32 cellular contexts compared by ENCODE assay signal in genomic region chr3:35644461-35644860, GRCh38. TPM values are rescaled to one million over a fixed set of nuclear protein-coding genes. Genes with fewer than 3 reads are reported as not detected.
"Had no signal": no experiment of that assay in that cellular context is flagged by ENCODE, and none has a peak within 500 bp of the region (broad histone marks: within the 10 kb centered on the region; RNA-seq: fewer than 3 reads in every experiment).

No MANE protein-coding gene starts in this region.

- H3K4me3 Mint-ChIP-seq: activated CD4-positive, alpha-beta T cell treated with anti-CD3 and anti-CD28 coated beads for 36 hours; activated naive CD8-positive, alpha-beta T cell; activated T-cell treated with anti-CD3 and anti-CD28 coated beads, Interleukin-2, amount 50 U/mL, for 72 hours; endodermal cell; nephron progenitor cell; stimulated activated memory B cell treated with anti-CD40 and anti-IgM and Interleukin-4, amounts not matched to agents 10 μg/mL and 1 μg/mL and 100 μg/mL, for 72 hours; stimulated activated naive CD8-positive, alpha-beta T cell treated with anti-CD3 and anti-CD28 coated beads, Interleukin-15, amount 100 ng/mL, for 72 hours had no signal

- H3K4me1 ChIP-seq: foreskin keratinocyte, prostate gland, upper lobe of right lung had no signal

- H3K36me3 ChIP-seq: esophagus muscularis mucosa, pancreas, prostate gland, sigmoid colon, tibial artery, upper lobe of right lung had no signal

- DNase-seq: activated CD4-positive, alpha-beta T cell treated with anti-CD3 and anti-CD28 coated beads for 36 hours; activated CD4-positive, alpha-beta T cell treated with anti-CD3 and anti-CD28 coated beads, Interleukin-2, amount 50 U/mL, for 4 hours; activated CD4-positive, CD25-positive, alpha-beta regulatory T cell; activated naive CD4-positive, alpha-beta T cell; activated T-cell treated with anti-CD3 and anti-CD28 coated beads for 4 hours; activated T-cell treated with anti-CD3 and anti-CD28 coated beads, Interleukin-2, amount 50 U/mL, for 72 hours; anterior cingulate cortex; endodermal cell; foreskin keratinocyte; islet precursor cell; left cardiac atrium; left ventricle myocardium superior; mucosa of descending colon; nephron progenitor cell; nucleus accumbens; pancreas; sigmoid colon; stimulated activated CD4-positive, alpha-beta T cell treated with anti-CD3 and anti-CD28 coated beads, Interleukin-1b, Interleukin-23, amount 100 ng/mL, for 48 hours; stimulated activated CD4-positive, alpha-beta T cell treated with anti-CD3 and anti-CD28 coated beads, Interleukin-4, amount 100 ng/mL, for 4 hours; stimulated activated CD8-positive, alpha-beta memory T cell treated with anti-CD3 and anti-CD28 coated beads, Interleukin-4, amount 100 ng/mL, for 48 hours; stimulated activated naive CD8-positive, alpha-beta T cell treated with anti-CD3 and anti-CD28 coated beads, Interleukin-15, amount 100 ng/mL, for 72 hours; substantia nigra; tibial artery; upper lobe of right lung had no signal

- H3K27ac ChIP-seq: esophagus muscularis mucosa, foreskin keratinocyte, pancreas, prostate gland, sigmoid colon, tibial artery, upper lobe of right lung had no signal

- ATAC-seq: activated CD4-positive, alpha-beta T cell treated with anti-CD3 and anti-CD28 coated beads for 36 hours; activated T-cell treated with anti-CD3 and anti-CD28 coated beads, Interleukin-2, amount 50 U/mL, for 72 hours; foreskin keratinocyte; left cardiac atrium; left ventricle myocardium superior; mucosa of descending colon; pancreas; stimulated activated memory B cell treated with anti-CD40 and anti-IgM and Interleukin-4, amounts not matched to agents 10 μg/mL and 1 μg/mL and 100 μg/mL, for 72 hours; stimulated activated naive CD8-positive, alpha-beta T cell treated with anti-CD3 and anti-CD28 coated beads, Interleukin-15, amount 100 ng/mL, for 72 hours; upper lobe of right lung had no signal

- H3K9me3 Mint-ChIP-seq: activated T-cell treated with anti-CD3 and anti-CD28 coated beads, Interleukin-2, amount 50 U/mL, for 72 hours; endodermal cell; nephron progenitor cell; stimulated activated naive CD8-positive, alpha-beta T cell treated with anti-CD3 and anti-CD28 coated beads, Interleukin-15, amount 100 ng/mL, for 72 hours had no signal

- FAIRE-seq: pancreas had no signal

- H3K9me3 ChIP-seq: esophagus muscularis mucosa, mucosa of descending colon, pancreas, prostate gland, sigmoid colon, tibial artery, upper lobe of right lung had no signal

- H3K4me2 ChIP-seq: smooth muscle cell had no signal

- H3K27ac Mint-ChIP-seq: activated CD4-positive, alpha-beta T cell treated with anti-CD3 and anti-CD28 coated beads for 36 hours; activated naive CD8-positive, alpha-beta T cell; activated T-cell treated with anti-CD3 and anti-CD28 coated beads, Interleukin-2, amount 50 U/mL, for 72 hours; endodermal cell; nephron progenitor cell; stimulated activated memory B cell treated with anti-CD40 and anti-IgM and Interleukin-4, amounts not matched to agents 10 μg/mL and 1 μg/mL and 100 μg/mL, for 72 hours; stimulated activated naive CD8-positive, alpha-beta T cell treated with anti-CD3 and anti-CD28 coated beads, Interleukin-15, amount 100 ng/mL, for 72 hours had no signal

- H3K36me3 Mint-ChIP-seq: activated naive CD8-positive, alpha-beta T cell; stimulated activated memory B cell treated with anti-CD40 and anti-IgM and Interleukin-4, amounts not matched to agents 10 μg/mL and 1 μg/mL and 100 μg/mL, for 72 hours had no signal

- H3K4me3 ChIP-seq: esophagus muscularis mucosa, mucosa of descending colon, pancreas, prostate gland, sigmoid colon, smooth muscle cell, tibial artery, upper lobe of right lung had no signal

RNA-seq across cellular contexts. Expression of gene ARPP21, which starts 5.1 kb away (rescaled TPM):
- total RNA-seq: activated CD4-positive, alpha-beta T cell treated with anti-CD3 and anti-CD28 coated beads for 36 hours; activated T-cell treated with anti-CD3 and anti-CD28 coated beads, Interleukin-2, amount 50 U/mL, for 72 hours; endodermal cell; foreskin keratinocyte; glomerular endothelial cell; left cardiac atrium; left ventricle myocardium superior; lung microvascular endothelial cell; smooth muscle cell; T-helper 1 cell treated with Interleukin-12 subunit alpha and Interleukin-12 subunit beta and Interleukin-4 antibody, amounts not matched to agents 30 ng/mL and 1 ng/mL, for 36 hours; upper lobe of right lung had no signal
